Comparison of ENCODE assay signal across 8 cellular contexts in the genomic region with DNA sequence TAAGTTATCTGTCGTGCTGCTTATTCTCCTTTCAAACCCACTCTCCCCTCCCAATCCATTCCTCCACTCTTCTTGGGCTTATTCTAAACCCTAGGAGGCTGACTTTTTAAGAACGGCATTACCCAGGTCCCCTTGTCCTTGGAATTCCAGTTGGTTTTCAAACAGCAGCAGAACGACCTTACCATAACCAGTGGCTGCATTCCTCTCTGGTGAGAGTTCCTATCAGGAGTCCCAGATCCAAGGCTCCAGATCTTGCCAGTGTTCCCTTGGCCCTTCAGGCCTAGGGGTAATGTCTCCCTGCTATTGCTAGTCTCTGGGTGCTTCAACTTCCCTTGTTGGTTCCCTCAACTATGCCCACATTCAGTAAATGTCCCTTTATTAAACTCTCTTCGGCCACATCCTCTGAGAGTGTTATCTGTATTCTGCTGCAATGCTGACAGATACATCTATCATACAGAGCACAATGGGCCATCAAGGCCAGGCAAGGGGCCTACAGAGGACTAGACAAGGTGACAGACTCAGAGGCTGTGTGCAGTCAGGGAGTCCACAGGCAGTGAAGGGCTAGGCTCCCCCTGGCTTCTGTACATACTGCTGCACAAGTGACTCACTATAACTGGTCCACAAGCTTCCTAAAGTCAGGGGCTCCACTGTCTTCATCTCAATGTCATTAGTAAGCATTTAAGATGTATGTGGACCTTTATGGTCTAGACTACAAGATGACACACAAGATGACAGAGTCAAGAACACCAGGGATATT. TPM values are rescaled to one million over a fixed set of nuclear protein-coding genes. Genes with fewer than 3 reads are reported as not detected.
DNase-seq lines count a peak whose midpoint lies in the region; ATAC-seq, FAIRE-seq and TF ChIP-seq lines count a peak whose summit lies in the region.

No MANE protein-coding gene starts in this region.

- peaks cover 83% of the 10 kb centered on the region for H3K4me1 ChIP-seq in BLaER1
- peaks cover 6% of the 10 kb centered on the region for H3K4me1 ChIP-seq in mesenchymal stem cell (ENCODE audit: control insufficient read depth, insufficient read depth, low read depth, low read length)

- H3K4me1 Mint-ChIP-seq in activated B cell treated with CpG ODN at 0.5 μM for 24 hours (peaks cover 78% of the 10 kb centered on the region), osteocyte (ENCODE audit: unreplicated experiment) (peaks cover 18% of the 10 kb centered on the region)

- DNase-seq in GM12891 (ENCODE audit: insufficient read length, low spot score) = no peak
- DNase-seq in activated B cell treated with CpG ODN at 0.5 μM for 24 hours = no peak
- peak; percentile 81 for DNase-seq in mesenchymal stem cell
- no peak for DNase-seq in osteocyte (ENCODE audit: extremely low spot score, unreplicated experiment)
- DNase-seq in effector CD8-positive, alpha-beta T cell (lab: John Stamatoyannopoulos, UW) = no peak

- no peaks in the 10 kb centered on the region for H3K27me3 Mint-ChIP-seq in activated B cell treated with CpG ODN at 0.5 μM for 24 hours
- no peaks in the 10 kb centered on the region for H3K27me3 Mint-ChIP-seq in osteocyte (ENCODE audit: unreplicated experiment)

- no peak overlapping the region for H3K4me3 ChIP-seq in BLaER1
- H3K4me3 ChIP-seq in mesenchymal stem cell (ENCODE audit: insufficient read depth in 1 of 2, low read depth in 1 of 2, low read length in 2 of 2) = no peak overlapping the region

- H2BK5ac ChIP-seq in mesenchymal stem cell (ENCODE audit: low read depth, low read length, poor library complexity, severe bottlenecking) = no peak overlapping the region

- H3K4me3 Mint-ChIP-seq in activated B cell treated with CpG ODN at 0.5 μM for 24 hours (no peak overlapping the region), osteocyte (ENCODE audit: unreplicated experiment) (no peak overlapping the region)

- H3K14ac ChIP-seq in mesenchymal stem cell (ENCODE audit: low read length in 2 of 2) = peak overlapping the region in 1 of 2 experiments; percentile 5

- H2BK120ac ChIP-seq in mesenchymal stem cell (ENCODE audit: low read depth, low read length) = peak overlapping the region; percentile 45

- peaks cover 10% of the 10 kb centered on the region; the same call in 1 of the 2 replicates for H3K36me3 ChIP-seq in BLaER1
- H3K36me3 ChIP-seq in mesenchymal stem cell (ENCODE audit: control insufficient read depth in 1 of 2, insufficient read depth in 2 of 2, low read depth in 1 of 2, low read length in 2 of 2) = no peaks in the 10 kb centered on the region

- WGBS in mesenchymal stem cell = 45% methylated on average over 4 of the region's 4 CpGs

- no peak overlapping the region for H2AFZ ChIP-seq in mesenchymal stem cell (ENCODE audit: low read depth, low read length)

- no peak overlapping the region for H4K8ac ChIP-seq in mesenchymal stem cell (ENCODE audit: low read length)

- peak overlapping the region; percentile 58 to 81 for H3K18ac ChIP-seq in mesenchymal stem cell (ENCODE audit: low read depth in 1 of 2, low read length in 2 of 2)

- peak overlapping the region in 1 of 2 experiments; percentile 57 for H3K4ac ChIP-seq in mesenchymal stem cell (ENCODE audit: low read depth in 1 of 2, low read length in 2 of 2)

- FAIRE-seq in GM12891 (lab: Jason Lieb, UNC) = peak; percentile 70

- no peak overlapping the region for H2AK5ac ChIP-seq in mesenchymal stem cell (ENCODE audit: low read length, severe bottlenecking)

- H2BK12ac ChIP-seq in mesenchymal stem cell (ENCODE audit: low read length in 2 of 2) = peak overlapping the region; percentile 55 to 83

- CTCF ChIA-PET in activated B cell treated with CpG ODN at 0.5 μM for 24 hours (lab: Charles Lee) = interaction anchor here (1.0 to 3.2 kb wide), 4 partner anchors 10 to 352 kb away, joined by 3 to 24 read pairs (median 10); a partner anchor contains a TSS

- H3K27ac ChIP-seq in BLaER1 (0 out of 2 replicates have a peak overlapping the region, but pooled peaks have one; percentile 33), mesenchymal stem cell (ENCODE audit: low read length, poor library complexity, severe bottlenecking) (no peak overlapping the region)

- no peak overlapping the region for H2BK15ac ChIP-seq in mesenchymal stem cell (ENCODE audit: low read depth, poor library complexity, severe bottlenecking)

- intact Hi-C loops in activated B cell treated with CpG ODN at 0.5 μM for 24 hours (cut with micrococcal nuclease) = loop anchor here (2.0 to 5.0 kb wide), 2 partner anchors 45 to 77 kb away; a partner anchor contains a TSS

- H4K20me1 ChIP-seq in BLaER1 = peaks cover 59% of the 10 kb centered on the region

- peaks cover 44% of the 10 kb centered on the region for H3K36me3 Mint-ChIP-seq in activated B cell treated with CpG ODN at 0.5 μM for 24 hours (ENCODE audit: low read depth)
- no peaks in the 10 kb centered on the region for H3K36me3 Mint-ChIP-seq in osteocyte (ENCODE audit: unreplicated experiment)

- H3K27me3 ChIP-seq in BLaER1 (no peaks in the 10 kb centered on the region), mesenchymal stem cell (ENCODE audit: control insufficient read depth in 1 of 2, insufficient read depth in 1 of 2, low read length in 2 of 2) (no peaks in the 10 kb centered on the region)

- POLR2A ChIA-PET in activated B cell treated with CpG ODN at 0.5 μM for 24 hours (lab: Charles Lee) = interaction anchor here (3.3 kb wide), 1 partner anchor 10 kb away, joined by 31 read pairs; a partner anchor contains a TSS

- H3K9ac ChIP-seq in BLaER1 (no peak overlapping the region), mesenchymal stem cell (ENCODE audit: low read length) (no peak overlapping the region)

- H3K9me3 Mint-ChIP-seq in activated B cell treated with CpG ODN at 0.5 μM for 24 hours (no peaks in the 10 kb centered on the region), osteocyte (ENCODE audit: unreplicated experiment) (no peaks in the 10 kb centered on the region)

- H3K9me3 ChIP-seq in BLaER1 (no peaks in the 10 kb centered on the region), mesenchymal stem cell (ENCODE audit: control insufficient read depth, low read length) (no peaks in the 10 kb centered on the region)

- peak overlapping the region; percentile 51 for H3K27ac Mint-ChIP-seq in activated B cell treated with CpG ODN at 0.5 μM for 24 hours
- H3K27ac Mint-ChIP-seq in osteocyte (ENCODE audit: unreplicated experiment) = no peak overlapping the region

- peak overlapping the region; percentile 54 for H3K4me2 ChIP-seq in BLaER1
- no peak overlapping the region for H3K4me2 ChIP-seq in mesenchymal stem cell (ENCODE audit: low read length, poor library complexity, severe bottlenecking)

- no peak for TF ChIP-seq CTCF in activated B cell treated with CpG ODN at 0.5 μM for 24 hours (IDR thresholded peaks at IDR 0.05)
- TF ChIP-seq CTCF in osteocyte (IDR thresholded peaks at IDR 0.05) = no peak

- H4K91ac ChIP-seq in mesenchymal stem cell (ENCODE audit: low read length) = peak overlapping the region; percentile 15

- ATAC-seq in activated B cell treated with CpG ODN at 0.5 μM for 24 hours (ENCODE audit: low read depth) (peak; percentile 16), HG02642 (IDR thresholded peaks at IDR 0.05; ENCODE audit: poor library complexity, unreplicated experiment) (no peak), GM18519 (IDR thresholded peaks at IDR 0.05; ENCODE audit: low FRiP score, unreplicated experiment) (no peak)

- no peak for TF ChIP-seq POLR2A in GM12891 (IDR thresholded peaks at IDR 0.05; ENCODE audit: low read depth, low read length)

- H3K23ac ChIP-seq in mesenchymal stem cell (ENCODE audit: low read length in 2 of 2) = no peak overlapping the region

- no peaks in the 10 kb centered on the region for H3K79me1 ChIP-seq in mesenchymal stem cell (replicated peaks; ENCODE audit: low read length, poor library complexity, severe bottlenecking)

TF ChIP-seq in GM12891, 5 proteins besides CTCF, POLR2A, EP300 and RAD21:
- no peak; the same call in 1 of the 2 replicates for TF ChIP-seq POLR2AphosphoS5 (IDR thresholded peaks at IDR 0.05; ENCODE audit: low read depth, low read length)
- no peak for TF ChIP-seq SPI1 (IDR thresholded peaks at IDR 0.05; ENCODE audit: low read depth, low read length)
- no peak for TF ChIP-seq TAF1 (IDR thresholded peaks at IDR 0.05; ENCODE audit: low read depth, low read length)
- TF ChIP-seq POU2F2 (IDR thresholded peaks at IDR 0.05; ENCODE audit: low read depth, low read length) = no peak
- TF ChIP-seq PAX5 (IDR thresholded peaks at IDR 0.05; ENCODE audit: insufficient read depth, low read length, severe bottlenecking) = no peak

RNA-seq across cellular contexts. Expression of a gene that starts 10.1 kb away (rescaled TPM):
- 13.8 TPM for polyA plus RNA-seq in GM12891 (2012; ENCODE audit: low read depth, missing spikeins)
- total RNA-seq in activated B cell treated with CpG ODN at 0.5 μM for 24 hours = 41.8 and 48.6 TPM in 2 replicates
- 6.6 TPM for polyA plus RNA-seq in mesenchymal stem cell (2013, experiment 1 of 2)
- polyA plus RNA-seq in mesenchymal stem cell (2013, experiment 2 of 2) = 8.1 TPM
- 1.8 and 2.7 TPM in 2 replicates for total RNA-seq in osteocyte

RNA-seq across cellular contexts. Expression of a gene that starts 24.1 kb away (rescaled TPM):
- 1.5 TPM for polyA plus RNA-seq in GM12891 (2012; ENCODE audit: low read depth, missing spikeins)
- total RNA-seq in activated B cell treated with CpG ODN at 0.5 μM for 24 hours = 11.3 and 14.6 TPM in 2 replicates
- 5.9 TPM for polyA plus RNA-seq in mesenchymal stem cell (2013, experiment 1 of 2)
- 5.9 TPM for polyA plus RNA-seq in mesenchymal stem cell (2013, experiment 2 of 2)
- 4.3 and 6.3 TPM in 2 replicates for total RNA-seq in osteocyte

RNA-seq across cellular contexts. Expression of a gene that starts 46.0 kb away (rescaled TPM):
- not detected for polyA plus RNA-seq in GM12891 (2012; ENCODE audit: low read depth, missing spikeins)
- total RNA-seq in activated B cell treated with CpG ODN at 0.5 μM for 24 hours (not detected in 2 replicates), osteocyte (not detected in 2 replicates)
- 0.01 TPM for polyA plus RNA-seq in mesenchymal stem cell (2013, experiment 1 of 2)
- polyA plus RNA-seq in mesenchymal stem cell (2013, experiment 2 of 2) = 0.03 TPM

Comparison
In these comparisons a context has a peak if more than half of its experiments do, and no peak if none do; other contexts are left out.
1. RNA of a gene that starts 10.1 kb away (total RNA-seq): 41.8 to 48.6 TPM in activated B cell treated with CpG ODN at 0.5 μM for 24 hours; 1.8 to 2.7 TPM in osteocyte; every median in the first group is over 10 times any median in the second.